ENCODE assay signal across 11 cellular contexts in the genomic region with DNA sequence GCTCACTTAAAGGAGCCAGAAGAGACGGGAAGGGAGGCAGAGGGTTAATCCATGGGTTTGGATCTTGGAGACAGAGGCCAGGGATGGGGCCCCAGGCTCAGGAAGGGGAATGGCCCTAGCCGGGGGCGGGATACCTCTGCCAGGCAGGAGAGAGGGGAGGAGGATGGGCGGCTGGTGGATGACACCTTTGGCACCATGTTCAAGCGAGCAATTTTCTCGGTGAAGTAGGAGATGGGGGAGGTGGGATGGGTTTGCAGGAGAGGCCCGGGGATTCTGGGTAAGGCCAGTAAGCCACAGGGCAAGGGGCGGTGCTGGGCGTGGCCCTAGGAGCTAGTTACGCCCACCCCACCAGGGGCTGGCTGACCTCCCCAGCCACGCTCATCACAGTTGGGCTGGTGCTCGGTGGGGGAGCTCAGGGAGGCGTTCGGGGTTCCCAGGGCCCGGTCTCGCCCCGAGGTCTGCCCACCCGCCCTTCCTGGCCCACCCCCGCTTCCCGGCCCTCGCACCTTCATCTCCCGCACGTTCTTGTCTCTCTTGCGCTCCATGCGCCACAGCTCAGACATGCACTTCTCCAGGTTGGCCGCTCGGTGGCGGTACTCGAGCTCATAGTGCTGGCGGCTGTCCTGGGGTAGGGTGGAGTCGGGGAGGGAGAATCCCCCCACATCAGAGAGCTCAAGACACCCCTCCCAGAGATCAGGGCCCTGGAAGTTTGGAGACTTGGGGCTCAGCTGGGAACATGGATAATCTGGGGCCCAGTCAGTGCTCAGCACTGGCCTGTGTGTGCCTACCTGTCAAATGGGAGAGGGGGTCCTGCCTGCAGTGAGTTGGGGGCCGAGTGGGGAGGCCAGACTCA. TPM values are rescaled to one million over a fixed set of nuclear protein-coding genes. Genes with fewer than 3 reads are reported as not detected.
A peak's percentile ranks its signal among the peaks of the same experiment; 100 is the strongest.
DNase-seq lines count a peak whose midpoint lies in the region; ATAC-seq and TF ChIP-seq lines count a peak whose summit lies in the region.
"Had no signal": no experiment of that assay in that cellular context is flagged by ENCODE, and none has a peak within 500 bp of the region (broad histone marks: within the 10 kb centered on the region; RNA-seq: fewer than 3 reads in every experiment).

No MANE protein-coding gene starts in this region.

- ATAC-seq in GM18498 (IDR thresholded peaks at IDR 0.05; ENCODE audit: unreplicated experiment), result no peak

- DNase-seq in ELF-1 (ENCODE audit: low read depth, low spot score) (peak; percentile 86), WERI-Rb-1 (no peak), foreskin fibroblast (peak in 1 of 2 donors; percentile 29), epidermal melanocyte (ENCODE audit: insufficient read length, low spot score) (no peak), inferior parietal cortex (ENCODE audit: extremely low spot score) (no peak)
- no peak for DNase-seq in activated CD4-positive, alpha-beta memory T cell treated with anti-CD3 and anti-CD28 coated beads for 36 hours
- DNase-seq: activated T-cell treated with anti-CD3 and anti-CD28 coated beads, Interleukin-2, amount 50 U/mL, for 24 hours; CD4-positive, CD25-positive, alpha-beta regulatory T cell; T1000 had no signal

- no peak overlapping the region for H3K4me3 ChIP-seq in WERI-Rb-1 (ENCODE audit: low read depth, low read length)
- no peak overlapping the region for H3K4me3 ChIP-seq in foreskin fibroblast (ENCODE audit: low read depth in 1 of 2, low read length in 2 of 2)

- peaks cover 14% of the 10 kb centered on the region for H3K27me3 Mint-ChIP-seq in nephron (ENCODE audit: low read depth)
- no peaks in the 10 kb centered on the region for H3K27me3 Mint-ChIP-seq in activated CD4-positive, alpha-beta memory T cell treated with anti-CD3 and anti-CD28 coated beads for 36 hours
- H3K27me3 Mint-ChIP-seq: activated T-cell treated with anti-CD3 and anti-CD28 coated beads, Interleukin-2, amount 50 U/mL, for 24 hours; CD4-positive, CD25-positive, alpha-beta regulatory T cell had no signal

- H3K4me3 Mint-ChIP-seq in nephron, result peak overlapping the region in 2 of 3 experiments; percentile 72 to 79
- H3K4me3 Mint-ChIP-seq in activated CD4-positive, alpha-beta memory T cell treated with anti-CD3 and anti-CD28 coated beads for 36 hours, result no peak overlapping the region
- H3K4me3 Mint-ChIP-seq: activated T-cell treated with anti-CD3 and anti-CD28 coated beads, Interleukin-2, amount 50 U/mL, for 24 hours; CD4-positive, CD25-positive, alpha-beta regulatory T cell had no signal

- peaks cover 9% of the 10 kb centered on the region for H3K36me3 Mint-ChIP-seq in nephron (ENCODE audit: low read depth)
- peaks cover 9% of the 10 kb centered on the region for H3K36me3 Mint-ChIP-seq in activated CD4-positive, alpha-beta memory T cell treated with anti-CD3 and anti-CD28 coated beads for 36 hours

- CTCF ChIA-PET in activated CD4-positive, alpha-beta memory T cell treated with anti-CD3 and anti-CD28 coated beads for 36 hours (lab: Charles Lee), result interaction anchor here (0.7 to 2.4 kb wide), 3 partner anchors 17 to 474 kb away, joined by 3 to 9 read pairs (median 3); no protein-coding TSS in a partner anchor

- no peak overlapping the region for H3K27ac ChIP-seq in WERI-Rb-1

- intact Hi-C loops in activated CD4-positive, alpha-beta memory T cell treated with anti-CD3 and anti-CD28 coated beads for 36 hours (cut with micrococcal nuclease), result no loop called here

- H3K4me1 Mint-ChIP-seq in nephron, result peaks cover 26% of the 10 kb centered on the region
- H3K4me1 Mint-ChIP-seq in activated CD4-positive, alpha-beta memory T cell treated with anti-CD3 and anti-CD28 coated beads for 36 hours (ENCODE audit: low read depth), result no peaks in the 10 kb centered on the region
- H3K4me1 Mint-ChIP-seq: CD4-positive, CD25-positive, alpha-beta regulatory T cell had no signal

- no peaks in the 10 kb centered on the region for H3K27me3 ChIP-seq in WERI-Rb-1 (ENCODE audit: insufficient read depth, low read depth, severe bottlenecking)

- POLR2A ChIA-PET in activated CD4-positive, alpha-beta memory T cell treated with anti-CD3 and anti-CD28 coated beads for 36 hours (lab: Charles Lee), result no interaction called here

- no peaks in the 10 kb centered on the region for H3K36me3 ChIP-seq in WERI-Rb-1

- no peaks in the 10 kb centered on the region for H3K9me3 Mint-ChIP-seq in nephron
- no peaks in the 10 kb centered on the region for H3K9me3 Mint-ChIP-seq in activated CD4-positive, alpha-beta memory T cell treated with anti-CD3 and anti-CD28 coated beads for 36 hours
- H3K9me3 Mint-ChIP-seq: activated T-cell treated with anti-CD3 and anti-CD28 coated beads, Interleukin-2, amount 50 U/mL, for 24 hours; CD4-positive, CD25-positive, alpha-beta regulatory T cell had no signal

- peak overlapping the region in 1 of 3 experiments; percentile 63 for H3K27ac Mint-ChIP-seq in nephron
- H3K27ac Mint-ChIP-seq in activated CD4-positive, alpha-beta memory T cell treated with anti-CD3 and anti-CD28 coated beads for 36 hours, result no peak overlapping the region
- H3K27ac Mint-ChIP-seq: activated T-cell treated with anti-CD3 and anti-CD28 coated beads, Interleukin-2, amount 50 U/mL, for 24 hours; CD4-positive, CD25-positive, alpha-beta regulatory T cell had no signal

- TF ChIP-seq CTCF in WERI-Rb-1 (IDR thresholded peaks at IDR 0.05; ENCODE audit: low read depth, low read length) (0 out of 2 replicates have a peak, but pooled peaks have one; percentile 13), foreskin fibroblast (IDR thresholded peaks at IDR 0.05; ENCODE audit: low read depth, low read length) (peak; percentile 15), nephron (IDR thresholded peaks at IDR 0.05; ENCODE audit: unreplicated experiment in 3 of 3) (peak; percentile 44 to 59 (median 46))

- H3K9me3 ChIP-seq in WERI-Rb-1 (ENCODE audit: severe bottlenecking), result no peaks in the 10 kb centered on the region

RNA-seq across cellular contexts. Expression of a gene that starts 12.7 kb away (rescaled TPM):
- total RNA-seq in activated CD4-positive, alpha-beta memory T cell treated with anti-CD3 and anti-CD28 coated beads for 36 hours, result 1 to 10 TPM in 1 of 2 experiments, under 1 TPM in 1; 0.93 to 1.6 TPM

RNA-seq across cellular contexts. Expression of a gene that starts 13.8 kb away (rescaled TPM):
- total RNA-seq in activated CD4-positive, alpha-beta memory T cell treated with anti-CD3 and anti-CD28 coated beads for 36 hours, result under 1 TPM in 1 of 2 experiments, not detected in 1; 0.17 TPM
- total RNA-seq: CD4-positive, CD25-positive, alpha-beta regulatory T cell had no signal

RNA-seq across cellular contexts. Expression of a gene that starts 40.6 kb away (rescaled TPM):
- total RNA-seq in activated CD4-positive, alpha-beta memory T cell treated with anti-CD3 and anti-CD28 coated beads for 36 hours, result 10 to 100 TPM; 16.0 to 16.5 TPM
